In genomic region chr1:241998950-241999495, GRCh38 we compare ENCODE assay signal across 9 cellular contexts. TPM values are rescaled to one million over a fixed set of nuclear protein-coding genes. Genes with fewer than 3 reads are reported as not detected.
A peak's percentile ranks its signal among the peaks of the same experiment; 100 is the strongest.
DNase-seq lines count a peak whose midpoint lies in the region; ATAC-seq and TF ChIP-seq lines count a peak whose summit lies in the region.
"Had no signal": no experiment of that assay in that cellular context is flagged by ENCODE, and none has a peak within 500 bp of the region (broad histone marks: within the 10 kb centered on the region; RNA-seq: fewer than 3 reads in every experiment).

TSS of gene MAP1LC3C (minus strand) at chr1:241999098. CDS start at chr1:241999008, 90 bp downstream.

- DNase-seq in GM23338 (ENCODE audit: low spot score) (peak; percentile 28), iPS DF 6.9 (ENCODE audit: low read depth, low spot score) (no peak), gastrocnemius medialis (no peak)
- no peak for DNase-seq in activated CD4-positive, alpha-beta memory T cell treated with anti-CD3 and anti-CD28 coated beads, Interleukin-2, amount 10 ng/mL, durations not matched to agents 7 days and 5 days
- DNase-seq in activated CD4-positive, CD25-positive, alpha-beta regulatory T cell treated with anti-CD3 and anti-CD28 coated beads, Interleukin-2, amount 50 U/mL, for 72 hours: no peak

- ATAC-seq in GM23338 (peak; percentile 67), gastrocnemius medialis (no peak), GM21576 (IDR thresholded peaks at IDR 0.05; ENCODE audit: unreplicated experiment) (no peak), GM21526 (IDR thresholded peaks at IDR 0.05; ENCODE audit: low FRiP score, unreplicated experiment) (no peak)
- ATAC-seq in activated CD4-positive, CD25-positive, alpha-beta regulatory T cell treated with anti-CD3 and anti-CD28 coated beads, Interleukin-2, amount 50 U/mL, for 24 hours: no peak

- H3K27ac ChIP-seq in GM23338 (ENCODE audit: low read depth) (no peak within 1 kb of the TSS), iPS DF 6.9 (ENCODE audit: low read length) (no peak within 1 kb of the TSS), gastrocnemius medialis (peak within 1 kb of the TSS in 3 of 4 donors; percentile 22 to 46 (median 39))

- H3K27ac Mint-ChIP-seq in GM23338: no peak within 1 kb of the TSS
- H3K27ac Mint-ChIP-seq in activated CD4-positive, alpha-beta memory T cell treated with anti-CD3 and anti-CD28 coated beads, Interleukin-2, amount 10 ng/mL, durations not matched to agents 7 days and 5 days: no peak within 1 kb of the TSS

- CTCF ChIA-PET in activated CD4-positive, alpha-beta memory T cell treated with anti-CD3 and anti-CD28 coated beads, Interleukin-2, amount 10 ng/mL, durations not matched to agents 7 days and 5 days (lab: Charles Lee): interaction anchor here (0.6 to 4.9 kb wide), 21 partner anchors 12 to 479 kb away, joined by 3 to 31 read pairs (median 4); partner anchors contain the start of gene FH

- no peaks in the 10 kb centered on the region for H3K79me2 ChIP-seq in GM23338 (replicated peaks; ENCODE audit: insufficient read depth)

- no peaks in the 10 kb centered on the region for H3K36me3 Mint-ChIP-seq in GM23338 (ENCODE audit: low read depth)
- H3K36me3 Mint-ChIP-seq in activated CD4-positive, alpha-beta memory T cell treated with anti-CD3 and anti-CD28 coated beads, Interleukin-2, amount 10 ng/mL, durations not matched to agents 7 days and 5 days (ENCODE audit: low read depth): no peaks in the 10 kb centered on the region

- H3K27me3 Mint-ChIP-seq in GM23338 (ENCODE audit: insufficient read depth, low read depth, poor library complexity): peaks cover 7% of the 10 kb centered on the region
- H3K27me3 Mint-ChIP-seq in activated CD4-positive, alpha-beta memory T cell treated with anti-CD3 and anti-CD28 coated beads, Interleukin-2, amount 10 ng/mL, durations not matched to agents 7 days and 5 days: no peaks in the 10 kb centered on the region

- H3K4me2 ChIP-seq in GM23338: peak within 1 kb of the TSS; percentile 80

- H3K4me3 Mint-ChIP-seq in GM23338: peak within 1 kb of the TSS; percentile 78
- peak within 1 kb of the TSS; percentile 37 for H3K4me3 Mint-ChIP-seq in activated CD4-positive, alpha-beta memory T cell treated with anti-CD3 and anti-CD28 coated beads, Interleukin-2, amount 10 ng/mL, durations not matched to agents 7 days and 5 days

- H3K9me3 Mint-ChIP-seq in GM23338: no peaks in the 10 kb centered on the region; the same call in 2 of the 3 replicates
- no peaks in the 10 kb centered on the region for H3K9me3 Mint-ChIP-seq in activated CD4-positive, alpha-beta memory T cell treated with anti-CD3 and anti-CD28 coated beads, Interleukin-2, amount 10 ng/mL, durations not matched to agents 7 days and 5 days

- H3K27me3 ChIP-seq in GM23338 (ENCODE audit: insufficient read depth): no peaks in the 10 kb centered on the region
- H3K27me3 ChIP-seq in iPS DF 6.9 (ENCODE audit: control insufficient read depth, insufficient read depth, low read length): no peaks in the 10 kb centered on the region
- H3K27me3 ChIP-seq in gastrocnemius medialis: no peaks in the 10 kb centered on the region

- H2AFZ ChIP-seq in GM23338: peak within 1 kb of the TSS; percentile 92

- H3K9me2 ChIP-seq in GM23338 (ENCODE audit: insufficient read depth): no peaks in the 10 kb centered on the region

- no peak for TF ChIP-seq CTCF in GM23338 (conservative IDR thresholded peaks at IDR 0.05; ENCODE audit: low read depth in 2 of 2)
- no peak for TF ChIP-seq CTCF in gastrocnemius medialis (IDR thresholded peaks at IDR 0.05 in 4 of 5, conservative IDR thresholded peaks at IDR 0.05 in 1 of 5)

- POLR2A ChIA-PET in activated CD4-positive, alpha-beta memory T cell treated with anti-CD3 and anti-CD28 coated beads, Interleukin-2, amount 10 ng/mL, durations not matched to agents 7 days and 5 days (lab: Charles Lee): no interaction called here

- no peaks in the 10 kb centered on the region for H3K9me3 ChIP-seq in iPS DF 6.9 (ENCODE audit: control insufficient read depth, insufficient read depth, low read length)
- no peaks in the 10 kb centered on the region for H3K9me3 ChIP-seq in gastrocnemius medialis

- no peaks in the 10 kb centered on the region for H4K20me1 ChIP-seq in GM23338 (replicated peaks; ENCODE audit: insufficient read depth)

- WGBS in iPS DF 6.9 (ENCODE audit: insufficient coverage, insufficient read length): no CpG with 5 or more reads among the region's 6 CpGs

- in situ Hi-C loops in gastrocnemius medialis (cut with MboI; ENCODE audit: low sequenced_read_pairs in 4 of 4): loop anchor here in 1 of 4 donors (10.0 kb wide), 1 partner anchor 384 kb away; no protein-coding TSS in a partner anchor

- no peak for TF ChIP-seq POLR2A in gastrocnemius medialis (IDR thresholded peaks at IDR 0.05)

- H3K4me1 ChIP-seq in GM23338 (ENCODE audit: insufficient read depth): peaks cover 11% of the 10 kb centered on the region
- H3K4me1 ChIP-seq in iPS DF 6.9 (ENCODE audit: control insufficient read depth, insufficient read depth, low read length): peaks cover 2% of the 10 kb centered on the region
- peaks cover 0 to 5% of the 10 kb centered on the region in 2 donors for H3K4me1 ChIP-seq in gastrocnemius medialis

- peaks cover 16% of the 10 kb centered on the region for H3K4me1 Mint-ChIP-seq in GM23338
- peaks cover 6% of the 10 kb centered on the region for H3K4me1 Mint-ChIP-seq in activated CD4-positive, alpha-beta memory T cell treated with anti-CD3 and anti-CD28 coated beads, Interleukin-2, amount 10 ng/mL, durations not matched to agents 7 days and 5 days

- H3K4me3 ChIP-seq in GM23338 (peak within 1 kb of the TSS; percentile 64), iPS DF 6.9 (ENCODE audit: low read length) (peak within 1 kb of the TSS; percentile 48; the same call in 1 of the 2 replicates), gastrocnemius medialis (peak within 1 kb of the TSS in 3 of 4 donors; percentile 15 to 35 (median 31))

- H3F3A ChIP-seq in GM23338 (replicated peaks; ENCODE audit: low read depth): no peaks in the 10 kb centered on the region

- intact Hi-C loops in gastrocnemius medialis (cut with DNase I; ENCODE audit: low total_unique reads): loop anchor here (10.0 kb wide), 1 partner anchor 384 kb away; no protein-coding TSS in a partner anchor

- H3K36me3 ChIP-seq in GM23338 (ENCODE audit: insufficient read depth) (no peaks in the 10 kb centered on the region), iPS DF 6.9 (ENCODE audit: control insufficient read depth, insufficient read depth, low read length) (no peaks in the 10 kb centered on the region), gastrocnemius medialis (no peaks in the 10 kb centered on the region)

RNA-seq across cellular contexts. Expression of gene MAP1LC3C, which starts in this region (rescaled TPM):
- 1.1 and 1.7 TPM in 2 replicates for total RNA-seq in GM23338 (2014; rRNA removed; shearing (Covaris generic))
- polyA plus RNA-seq in GM23338 (2016; fragmentation: Nextera tagmentation; extraction: Ambion mirVana): 0.61 and 1.2 TPM in 2 replicates
- total RNA-seq in activated CD4-positive, alpha-beta memory T cell treated with anti-CD3 and anti-CD28 coated beads, Interleukin-2, amount 10 ng/mL, durations not matched to agents 7 days and 5 days: not detected
- 10 to 100 TPM in 1 of 4 donors, 1 to 10 TPM in 3; 1.1 to 31.5 (median 3.5) TPM for total RNA-seq in gastrocnemius medialis
- total RNA-seq: T-helper 2 cell treated with Interferon-gamma antibody and Interleukin-4, amounts not matched to agents 100 ng/mL and 5 ng/mL, for 36 hours had no signal

Comparison
In these comparisons a context has a peak if more than half of its experiments do, and no peak if none do; other contexts are left out.
1. H3K27ac ChIP-seq: peak in gastrocnemius medialis (3 of 4); none in GM23338 (single experiment) and iPS DF 6.9 (single experiment).
2. Peak in every context shown above with its lines, with median percentiles within 50 percentile points of each other: H3K4me3 ChIP-seq.